ENCODE assay signal across 25 cellular contexts in genomic region chr7:132433286-132433685, GRCh38.
DNase-seq lines count a peak whose midpoint lies in the region; ATAC-seq, FAIRE-seq and TF ChIP-seq lines count a peak whose summit lies in the region.
"Had no signal": no experiment of that assay in that cellular context is flagged by ENCODE, and none has a peak within 500 bp of the region (broad histone marks: within the 10 kb centered on the region; RNA-seq: fewer than 3 reads in every experiment).

No MANE protein-coding gene starts in this region.

- ATAC-seq in activated naive CD4-positive, alpha-beta T cell treated with anti-CD3 and anti-CD28 coated beads, Interleukin-2, amount 50 U/mL, for 72 hours, result no peak
- no peak for ATAC-seq in GM21360 (IDR thresholded peaks at IDR 0.05; ENCODE audit: unreplicated experiment)
- ATAC-seq in body of pancreas, result no peak

- H3K36me3 Mint-ChIP-seq in activated naive CD4-positive, alpha-beta T cell treated with anti-CD3 and anti-CD28 coated beads, Interleukin-2, amount 50 U/mL, for 24 hours, result no peaks in the 10 kb centered on the region
- peaks cover 0 to 10% of the 10 kb centered on the region in 2 donors for H3K36me3 Mint-ChIP-seq in activated naive CD4-positive, alpha-beta T cell treated with anti-CD3 and anti-CD28 coated beads, Interleukin-2, amount 50 U/mL, for 72 hours
- peaks cover 21% of the 10 kb centered on the region for H3K36me3 Mint-ChIP-seq in T-helper 1 cell treated with Interleukin-12 subunit alpha and Interleukin-12 subunit beta and Interleukin-4 antibody, amounts not matched to agents 30 μg/mL and 1 μg/mL, for 36 hours (ENCODE audit: low read depth)
- H3K36me3 Mint-ChIP-seq in activated T-helper 2 cell treated with anti-CD3 and anti-CD28 coated beads, Interferon-gamma antibody, Interleukin-2, Interleukin-4, amounts not matched to agents 10 μg/mL and 5 μg/mL and 100 μg/mL, durations not matched to agents 14 hours and 24 hours and 36 hours (ENCODE audit: low read depth), result no peaks in the 10 kb centered on the region

- H3K27ac ChIP-seq in small intestine (ENCODE audit: low read depth in 1 of 2, low read length in 1 of 2) (no peak overlapping the region), body of pancreas (no peak overlapping the region)
- H3K27ac ChIP-seq: brain microvascular endothelial cell, KMS-11, Peyer's patch, prostate gland, tibial artery had no signal

- peaks cover 95% of the 10 kb centered on the region for H3K4me1 Mint-ChIP-seq in activated naive CD4-positive, alpha-beta T cell treated with anti-CD3 and anti-CD28 coated beads, Interleukin-2, amount 50 U/mL, for 24 hours
- peaks cover 89% of the 10 kb centered on the region for H3K4me1 Mint-ChIP-seq in T-helper 1 cell treated with Interleukin-12 subunit alpha and Interleukin-12 subunit beta and Interleukin-4 antibody, amounts not matched to agents 30 μg/mL and 1 μg/mL, for 36 hours (ENCODE audit: low read depth)
- peaks cover 92% of the 10 kb centered on the region for H3K4me1 Mint-ChIP-seq in activated T-helper 2 cell treated with anti-CD3 and anti-CD28 coated beads, Interferon-gamma antibody, Interleukin-2, Interleukin-4, amounts not matched to agents 10 μg/mL and 5 μg/mL and 100 μg/mL, durations not matched to agents 14 hours and 24 hours and 36 hours (ENCODE audit: low read depth)

- H3K4me3 Mint-ChIP-seq in activated naive CD4-positive, alpha-beta T cell treated with anti-CD3 and anti-CD28 coated beads, Interleukin-2, amount 50 U/mL, for 24 hours, result no peak overlapping the region
- peak overlapping the region; percentile 51 for H3K4me3 Mint-ChIP-seq in T-helper 1 cell treated with Interleukin-12 subunit alpha and Interleukin-12 subunit beta and Interleukin-4 antibody, amounts not matched to agents 30 μg/mL and 1 μg/mL, for 36 hours
- H3K4me3 Mint-ChIP-seq in activated T-helper 2 cell treated with anti-CD3 and anti-CD28 coated beads, Interferon-gamma antibody, Interleukin-2, Interleukin-4, amounts not matched to agents 10 μg/mL and 5 μg/mL and 100 μg/mL, durations not matched to agents 14 hours and 24 hours and 36 hours (ENCODE audit: low read depth), result no peak overlapping the region
- H3K4me3 Mint-ChIP-seq: nephron progenitor cell had no signal

- H3K27me3 ChIP-seq in small intestine (ENCODE audit: control insufficient read depth in 2 of 2, insufficient read depth in 2 of 2, low read length in 2 of 2) (no peaks in the 10 kb centered on the region), body of pancreas (no peaks in the 10 kb centered on the region)
- H3K27me3 ChIP-seq: brain microvascular endothelial cell, Peyer's patch had no signal

- DNase-seq in activated naive CD4-positive, alpha-beta T cell treated with anti-CD3 and anti-CD28 coated beads, Interleukin-2, amount 50 U/mL, for 72 hours (ENCODE audit: low spot score in 2 of 2), result no peak
- DNase-seq in activated T-helper 2 cell treated with anti-CD3 and anti-CD28 coated beads, Interferon-gamma antibody, Interleukin-2, Interleukin-4, amounts not matched to agents 10 μg/mL and 5 μg/mL and 100 μg/mL, durations not matched to agents 14 hours and 24 hours and 36 hours (ENCODE audit: low spot score), result peak; percentile 15
- DNase-seq in small intestine, result peak; percentile 10
- DNase-seq in body of pancreas, result no peak
- no peak for DNase-seq in NCI-H146 (lab: John Stamatoyannopoulos, UW)
- DNase-seq: activated CD4-positive, alpha-beta T cell treated with anti-CD3 and anti-CD28 coated beads, Interleukin-2, amount 50 U/mL, for 1 hour; brain microvascular endothelial cell; DMS79; GOT3; NCI-H1092 treated with DMSO at 0.1 percent for 48 hours; NCI-H2081 treated with DMSO at 0.1 percent for 48 hours; NCI-H446; nephron progenitor cell; Peyer's patch; T1000; tibial artery had no signal

- no peak for FAIRE-seq in small intestine (lab: Jason Lieb, UNC)
- FAIRE-seq: colon, endometrium, GM12892, GM19239 had no signal

- no peaks in the 10 kb centered on the region for H3K36me3 ChIP-seq in small intestine (ENCODE audit: control insufficient read depth in 2 of 2, insufficient read depth in 2 of 2, low read length in 2 of 2)
- H3K36me3 ChIP-seq in body of pancreas (replicated peaks in 1 of 2; ENCODE audit: insufficient read depth in 1 of 2, low read depth in 2 of 2), result no peaks in the 10 kb centered on the region
- H3K36me3 ChIP-seq: brain microvascular endothelial cell, Peyer's patch, prostate gland, tibial artery had no signal

- H3K9me3 ChIP-seq in small intestine (ENCODE audit: control insufficient read depth, low read depth), result no peaks in the 10 kb centered on the region
- no peaks in the 10 kb centered on the region for H3K9me3 ChIP-seq in body of pancreas
- H3K9me3 ChIP-seq: Peyer's patch, prostate gland, tibial artery had no signal

- H3K27me3 Mint-ChIP-seq in activated naive CD4-positive, alpha-beta T cell treated with anti-CD3 and anti-CD28 coated beads, Interleukin-2, amount 50 U/mL, for 24 hours, result no peaks in the 10 kb centered on the region
- no peaks in the 10 kb centered on the region for H3K27me3 Mint-ChIP-seq in T-helper 1 cell treated with Interleukin-12 subunit alpha and Interleukin-12 subunit beta and Interleukin-4 antibody, amounts not matched to agents 30 μg/mL and 1 μg/mL, for 36 hours (ENCODE audit: low read depth)
- no peaks in the 10 kb centered on the region for H3K27me3 Mint-ChIP-seq in activated T-helper 2 cell treated with anti-CD3 and anti-CD28 coated beads, Interferon-gamma antibody, Interleukin-2, Interleukin-4, amounts not matched to agents 10 μg/mL and 5 μg/mL and 100 μg/mL, durations not matched to agents 14 hours and 24 hours and 36 hours (ENCODE audit: low read depth)

- H3K4me3 ChIP-seq in small intestine (ENCODE audit: low read depth in 1 of 2, low read length in 2 of 2) (no peak overlapping the region), body of pancreas (no peak overlapping the region)
- H3K4me3 ChIP-seq: Peyer's patch, prostate gland, tibial artery had no signal

- peaks cover 9 to 13% of the 10 kb centered on the region in 2 donors for H3K4me1 ChIP-seq in small intestine (ENCODE audit: control insufficient read depth in 2 of 2, insufficient read depth in 1 of 2, low read depth in 1 of 2, low read length in 1 of 2)
- no peaks in the 10 kb centered on the region for H3K4me1 ChIP-seq in body of pancreas
- H3K4me1 ChIP-seq: prostate gland had no signal

- intact Hi-C loops in activated T-helper 2 cell treated with anti-CD3 and anti-CD28 coated beads, Interferon-gamma antibody, Interleukin-2, Interleukin-4, amounts not matched to agents 10 μg/mL and 5 μg/mL and 100 μg/mL, durations not matched to agents 14 hours and 24 hours and 36 hours (cut with micrococcal nuclease), result loop anchor here (1.0 to 10.0 kb wide), 2 partner anchors 822 to 1058 kb away; partner anchors contain the start of gene EXOC4
- intact Hi-C loops in body of pancreas (cut with DNase I), result no loop called here

- TF ChIP-seq POLR2A in body of pancreas (IDR thresholded peaks at IDR 0.05), result no peak

- H3K9me3 Mint-ChIP-seq in activated naive CD4-positive, alpha-beta T cell treated with anti-CD3 and anti-CD28 coated beads, Interleukin-2, amount 50 U/mL, for 24 hours, result no peaks in the 10 kb centered on the region
- H3K9me3 Mint-ChIP-seq in activated naive CD4-positive, alpha-beta T cell treated with anti-CD3 and anti-CD28 coated beads, Interleukin-2, amount 50 U/mL, for 72 hours, result peaks cover 13 to 18% of the 10 kb centered on the region in 2 donors
- H3K9me3 Mint-ChIP-seq in T-helper 1 cell treated with Interleukin-12 subunit alpha and Interleukin-12 subunit beta and Interleukin-4 antibody, amounts not matched to agents 30 μg/mL and 1 μg/mL, for 36 hours, result peaks cover 12% of the 10 kb centered on the region
- no peaks in the 10 kb centered on the region for H3K9me3 Mint-ChIP-seq in activated T-helper 2 cell treated with anti-CD3 and anti-CD28 coated beads, Interferon-gamma antibody, Interleukin-2, Interleukin-4, amounts not matched to agents 10 μg/mL and 5 μg/mL and 100 μg/mL, durations not matched to agents 14 hours and 24 hours and 36 hours
- H3K9me3 Mint-ChIP-seq: nephron progenitor cell had no signal

- 63 to 87% (median 70%) methylated on average over 2 of the region's 2 CpGs for WGBS in small intestine, 3 donors
- 67 to 75% methylated on average over 2 of the region's 2 CpGs for WGBS in body of pancreas, 2 donors

- H3K27ac Mint-ChIP-seq in activated naive CD4-positive, alpha-beta T cell treated with anti-CD3 and anti-CD28 coated beads, Interleukin-2, amount 50 U/mL, for 24 hours, result peak overlapping the region; percentile 60
- H3K27ac Mint-ChIP-seq in activated naive CD4-positive, alpha-beta T cell treated with anti-CD3 and anti-CD28 coated beads, Interleukin-2, amount 50 U/mL, for 72 hours, result peak overlapping the region in 1 of 2 donors; percentile 87
- H3K27ac Mint-ChIP-seq in T-helper 1 cell treated with Interleukin-12 subunit alpha and Interleukin-12 subunit beta and Interleukin-4 antibody, amounts not matched to agents 30 μg/mL and 1 μg/mL, for 36 hours, result peak overlapping the region; percentile 85
- peak overlapping the region; percentile 83 for H3K27ac Mint-ChIP-seq in activated T-helper 2 cell treated with anti-CD3 and anti-CD28 coated beads, Interferon-gamma antibody, Interleukin-2, Interleukin-4, amounts not matched to agents 10 μg/mL and 5 μg/mL and 100 μg/mL, durations not matched to agents 14 hours and 24 hours and 36 hours
- H3K27ac Mint-ChIP-seq: nephron progenitor cell had no signal

- no peak for TF ChIP-seq CTCF in body of pancreas (IDR thresholded peaks at IDR 0.05)

Comparison
In these comparisons a context has a peak if more than half of its experiments do, and no peak if none do; other contexts are left out.
1. DNase-seq: peak in activated T-helper 2 cell treated with anti-CD3 and anti-CD28 coated beads, Interferon-gamma antibody, Interleukin-2, Interleukin-4, amounts not matched to agents 10 μg/mL and 5 μg/mL and 100 μg/mL, durations not matched to agents 14 hours and 24 hours and 36 hours (single experiment) and small intestine (single experiment); none in activated naive CD4-positive, alpha-beta T cell treated with anti-CD3 and anti-CD28 coated beads, Interleukin-2, amount 50 U/mL, for 72 hours (0 of 2), body of pancreas (0 of 4) and NCI-H146 (single experiment).